5 cellular contexts compared by ENCODE assay signal in the genomic region with DNA sequence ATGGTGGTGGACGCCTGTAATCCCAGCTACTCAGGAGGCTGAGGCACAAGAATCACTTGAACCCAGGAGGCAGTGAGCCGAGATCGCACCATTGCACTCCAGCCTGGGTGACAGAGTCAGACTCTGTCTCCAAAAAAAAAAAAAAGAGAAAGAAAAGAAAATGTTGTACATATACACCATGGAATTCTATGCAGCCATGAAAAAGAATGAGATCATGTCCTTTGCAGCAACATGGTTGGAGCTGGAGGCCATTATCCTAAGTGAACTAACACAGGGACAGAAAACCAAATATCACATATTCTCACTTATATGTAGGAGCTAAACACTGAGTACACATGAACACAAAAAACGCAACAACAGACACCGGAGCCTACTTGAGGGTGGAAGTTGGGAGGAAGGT. TPM values are rescaled to one million over a fixed set of nuclear protein-coding genes. Genes with fewer than 3 reads are reported as not detected.
DNase-seq lines count a peak whose midpoint lies in the region; ATAC-seq and TF ChIP-seq lines count a peak whose summit lies in the region.
"Not testable (repeated sequence)": the region's sequence is repeated elsewhere in the genome, so short reads cannot be mapped to it uniquely, and the experiment has no call there.

No MANE protein-coding gene starts in this region.

- H3K4me1 ChIP-seq in CD4-positive, alpha-beta memory T cell (ENCODE audit: insufficient read depth, low read length), result peaks cover 71% of the 10 kb centered on the region

- not testable (repeated sequence) for H3K27me3 ChIP-seq in CD4-positive, alpha-beta memory T cell (ENCODE audit: insufficient read depth, low read length)

- H3K4me3 ChIP-seq in CD4-positive, alpha-beta memory T cell (ENCODE audit: low read length in 2 of 2), result not testable (repeated sequence)

- not testable (repeated sequence) for H3K36me3 ChIP-seq in CD4-positive, alpha-beta memory T cell (ENCODE audit: insufficient read depth, low read length)

- peak overlapping the region; percentile 66 for H3K27ac ChIP-seq in C4-2B
- H3K27ac ChIP-seq in CD4-positive, alpha-beta memory T cell (ENCODE audit: low read depth, low read length), result not testable (repeated sequence)

- H3K27ac Mint-ChIP-seq in CD4-positive, alpha-beta memory T cell, result peak overlapping the region in 5 of 7 donors; percentile 30 to 91 (median 58)
- H3K27ac Mint-ChIP-seq in T-cell (peak overlapping the region; percentile 23 to 49), activated B cell treated with CpG ODN at 0.5 μM for 24 hours (peak overlapping the region; percentile 50)
- peak overlapping the region; percentile 51 for H3K27ac Mint-ChIP-seq in stimulated activated naive B cell treated with anti-CD40 and anti-IgM and Interleukin-4, amounts not matched to agents 10 μg/mL and 1 μg/mL and 100 μg/mL, for 72 hours

- CTCF ChIA-PET in CD4-positive, alpha-beta memory T cell (lab: Charles Lee; ENCODE audit: partially characterized antibody), result interaction anchor here (0.7 to 6.6 kb wide), 6 partner anchors 9 to 194 kb away, joined by 3 to 51 read pairs (median 4); a partner anchor contains a TSS
- CTCF ChIA-PET in T-cell (lab: Charles Lee), result not testable (repeated sequence)
- CTCF ChIA-PET in activated B cell treated with CpG ODN at 0.5 μM for 24 hours (lab: Charles Lee), result interaction anchor here (1.0 kb wide), 1 partner anchor 45 kb away, joined by 3 read pairs; no protein-coding TSS in a partner anchor

- H3K4me3 Mint-ChIP-seq in CD4-positive, alpha-beta memory T cell, result peak overlapping the region in 2 of 8 donors; percentile 3 to 39
- not testable (repeated sequence) for H3K4me3 Mint-ChIP-seq in T-cell; activated B cell treated with CpG ODN at 0.5 μM for 24 hours; stimulated activated naive B cell treated with anti-CD40 and anti-IgM and Interleukin-4, amounts not matched to agents 10 μg/mL and 1 μg/mL and 100 μg/mL, for 72 hours

- intact Hi-C loops in CD4-positive, alpha-beta memory T cell (cut with micrococcal nuclease); activated B cell treated with CpG ODN at 0.5 μM for 24 hours (cut with micrococcal nuclease): not testable (repeated sequence)

- not testable (repeated sequence) for TF ChIP-seq CTCF in C4-2B (conservative IDR thresholded peaks at IDR 0.05); activated B cell treated with CpG ODN at 0.5 μM for 24 hours (IDR thresholded peaks at IDR 0.05)

- POLR2A ChIA-PET in CD4-positive, alpha-beta memory T cell (lab: Charles Lee; ENCODE audit: partially characterized antibody), result interaction anchor here (0.9 to 4.8 kb wide), 6 partner anchors 10 to 79 kb away, joined by 3 to 47 read pairs (median 4); no protein-coding TSS in a partner anchor
- POLR2A ChIA-PET in T-cell (lab: Charles Lee) (interaction anchor here in 1 of 2 donors (0.5 to 0.7 kb wide), 3 partner anchors 12 to 52 kb away, joined by 3 to 6 read pairs (median 3); no protein-coding TSS in a partner anchor), activated B cell treated with CpG ODN at 0.5 μM for 24 hours (lab: Charles Lee) (interaction anchor here (0.6 to 2.2 kb wide), 4 partner anchors 12 to 258 kb away, joined by 4 to 11 read pairs (median 4); no protein-coding TSS in a partner anchor)

- not testable (repeated sequence) for ATAC-seq in T-cell (replicated peaks in 1 of 4); activated B cell treated with CpG ODN at 0.5 μM for 24 hours (ENCODE audit: low read depth); stimulated activated naive B cell treated with anti-CD40 and anti-IgM and Interleukin-4, amounts not matched to agents 10 μg/mL and 1 μg/mL and 100 μg/mL, for 72 hours (replicated peaks)

- not testable (repeated sequence) for H3K27me3 Mint-ChIP-seq in CD4-positive, alpha-beta memory T cell; T-cell; activated B cell treated with CpG ODN at 0.5 μM for 24 hours; stimulated activated naive B cell treated with anti-CD40 and anti-IgM and Interleukin-4, amounts not matched to agents 10 μg/mL and 1 μg/mL and 100 μg/mL, for 72 hours

- peaks cover 47 to 78% (median 62%) of the 10 kb centered on the region in 4 donors for H3K4me1 Mint-ChIP-seq in CD4-positive, alpha-beta memory T cell
- H3K4me1 Mint-ChIP-seq in T-cell, result peaks cover 45 to 66% (median 61%) of the 10 kb centered on the region in 3 donors
- H3K4me1 Mint-ChIP-seq in activated B cell treated with CpG ODN at 0.5 μM for 24 hours, result peaks cover 54% of the 10 kb centered on the region
- H3K4me1 Mint-ChIP-seq in stimulated activated naive B cell treated with anti-CD40 and anti-IgM and Interleukin-4, amounts not matched to agents 10 μg/mL and 1 μg/mL and 100 μg/mL, for 72 hours, result peaks cover 20 to 40% of the 10 kb centered on the region in 2 donors

- peaks cover 0 to 17% (median 13%) of the 10 kb centered on the region in 8 donors for H3K9me3 Mint-ChIP-seq in CD4-positive, alpha-beta memory T cell
- H3K9me3 Mint-ChIP-seq in T-cell, result peaks cover 0 to 12% (median 0%) of the 10 kb centered on the region in 3 donors
- not testable (repeated sequence) for H3K9me3 Mint-ChIP-seq in activated B cell treated with CpG ODN at 0.5 μM for 24 hours
- peaks cover 5 to 12% of the 10 kb centered on the region in 2 donors for H3K9me3 Mint-ChIP-seq in stimulated activated naive B cell treated with anti-CD40 and anti-IgM and Interleukin-4, amounts not matched to agents 10 μg/mL and 1 μg/mL and 100 μg/mL, for 72 hours

- not testable (repeated sequence) for H3K36me3 Mint-ChIP-seq in CD4-positive, alpha-beta memory T cell; T-cell; activated B cell treated with CpG ODN at 0.5 μM for 24 hours (ENCODE audit: low read depth)
- peaks cover 11 to 13% of the 10 kb centered on the region in 2 donors for H3K36me3 Mint-ChIP-seq in stimulated activated naive B cell treated with anti-CD40 and anti-IgM and Interleukin-4, amounts not matched to agents 10 μg/mL and 1 μg/mL and 100 μg/mL, for 72 hours

- not testable (repeated sequence) for DNase-seq in CD4-positive, alpha-beta memory T cell; T-cell; activated B cell treated with CpG ODN at 0.5 μM for 24 hours; stimulated activated naive B cell treated with anti-CD40 and anti-IgM and Interleukin-4, amounts not matched to agents 10 μg/mL and 1 μg/mL and 100 μg/mL, for 72 hours

- not testable (repeated sequence) for H3K9me3 ChIP-seq in CD4-positive, alpha-beta memory T cell (ENCODE audit: control insufficient read depth in 1 of 2, low read length in 2 of 2)

RNA-seq across cellular contexts. Expression of a gene that starts 17.1 kb away (rescaled TPM):
- 10 to 100 TPM; 55.8 to 56.9 TPM for total RNA-seq in CD4-positive, alpha-beta memory T cell
- 100 to 1,000 TPM in 1 of 2 donors, 10 to 100 TPM in 1; 48.2 to 118 TPM for polyA plus RNA-seq in CD4-positive, alpha-beta memory T cell
- 10 to 100 TPM; 25.0 to 66.7 (median 41.7) TPM for total RNA-seq in T-cell
- total RNA-seq in activated B cell treated with CpG ODN at 0.5 μM for 24 hours, result 60.5 and 66.0 TPM in 2 replicates
